Comparison of ENCODE assay signal across 8 cellular contexts in genomic region chr20:38435555-38435939, GRCh38. TPM values are rescaled to one million over a fixed set of nuclear protein-coding genes. Genes with fewer than 3 reads are reported as not detected.
DNase-seq lines count a peak whose midpoint lies in the region; ATAC-seq and TF ChIP-seq lines count a peak whose summit lies in the region.

No MANE protein-coding gene starts in this region.

- H3K9me3 Mint-ChIP-seq in CD8-positive, alpha-beta T cell: no peaks in the 10 kb centered on the region
- no peaks in the 10 kb centered on the region for H3K9me3 Mint-ChIP-seq in natural killer cell treated with Interleukin-12 subunit alpha and Interleukin-12 subunit beta and Interleukin-15 and Interleukin-18, amount 100 ng/mL, for 72 hours

- DNase-seq in CD8-positive, alpha-beta T cell: no peak
- DNase-seq in Karpas-422: no peak
- DNase-seq in astrocyte of the cerebellum (ENCODE audit: low read depth): peak; percentile 74
- DNase-seq in natural killer cell treated with Interleukin-12 subunit alpha and Interleukin-12 subunit beta and Interleukin-15 and Interleukin-18, amount 100 ng/mL, for 72 hours (ENCODE audit: low spot score): no peak
- DNase-seq in hippocampal formation (lab: John Stamatoyannopoulos, UW): no peak
- no peak for DNase-seq in esophagus squamous epithelium (lab: John Stamatoyannopoulos, UW)
- DNase-seq in activated gamma-delta T cell treated with Interleukin-2 at 50 U/mL for 16 hours: no peak
- DNase-seq in SK-N-DZ (ENCODE audit: low spot score): no peak

- peaks cover 42% of the 10 kb centered on the region for H4K20me1 ChIP-seq in Karpas-422 (ENCODE audit: insufficient read depth, low read depth, low read length)

- H3K36me3 Mint-ChIP-seq in CD8-positive, alpha-beta T cell: peaks cover 41% of the 10 kb centered on the region
- peaks cover 23% of the 10 kb centered on the region for H3K36me3 Mint-ChIP-seq in natural killer cell treated with Interleukin-12 subunit alpha and Interleukin-12 subunit beta and Interleukin-15 and Interleukin-18, amount 100 ng/mL, for 72 hours

- POLR2A ChIA-PET in CD8-positive, alpha-beta T cell (lab: Charles Lee): interaction anchor here (0.7 to 3.7 kb wide), 5 partner anchors 9 to 37 kb away, joined by 4 to 75 read pairs (median 4); partner anchors contain the start of gene RALGAPB

- in situ Hi-C loops in astrocyte of the cerebellum (cut with HindIII; ENCODE audit: low sequenced_read_pairs): no loop called here

- H3K27me3 Mint-ChIP-seq in CD8-positive, alpha-beta T cell (ENCODE audit: low read depth): peaks cover 10% of the 10 kb centered on the region
- peaks cover 4 to 11% of the 10 kb centered on the region in 2 donors for H3K27me3 Mint-ChIP-seq in natural killer cell treated with Interleukin-12 subunit alpha and Interleukin-12 subunit beta and Interleukin-15 and Interleukin-18, amount 100 ng/mL, for 72 hours

- peaks cover 40% of the 10 kb centered on the region for H3K4me1 Mint-ChIP-seq in CD8-positive, alpha-beta T cell (ENCODE audit: low read depth)
- peaks cover 27 to 30% of the 10 kb centered on the region in 2 donors for H3K4me1 Mint-ChIP-seq in natural killer cell treated with Interleukin-12 subunit alpha and Interleukin-12 subunit beta and Interleukin-15 and Interleukin-18, amount 100 ng/mL, for 72 hours (ENCODE audit: low read depth in 2 of 2)

- H3K36me3 ChIP-seq in CD8-positive, alpha-beta T cell (ENCODE audit: insufficient read depth, low read length): peaks cover 20% of the 10 kb centered on the region
- H3K36me3 ChIP-seq in Karpas-422 (ENCODE audit: insufficient read depth, low read length): peaks cover 42% of the 10 kb centered on the region
- H3K36me3 ChIP-seq in esophagus squamous epithelium: peaks cover 0 to 36% (median 21%) of the 10 kb centered on the region in 3 donors

- no peak overlapping the region for H3K9ac ChIP-seq in Karpas-422 (ENCODE audit: low read length)

- H3K4me3 ChIP-seq in CD8-positive, alpha-beta T cell (ENCODE audit: low read depth, low read length): no peak overlapping the region
- no peak overlapping the region; the same call in 1 of the 2 replicates for H3K4me3 ChIP-seq in Karpas-422 (ENCODE audit: low read length)
- no peak overlapping the region for H3K4me3 ChIP-seq in astrocyte of the cerebellum (ENCODE audit: low read depth, low read length)
- peak overlapping the region in 2 of 4 donors; percentile 61 to 75 for H3K4me3 ChIP-seq in esophagus squamous epithelium

- TF ChIP-seq POLR2A in esophagus squamous epithelium (IDR thresholded peaks at IDR 0.05): no peak

- TF ChIP-seq CTCF in CD8-positive, alpha-beta T cell (IDR thresholded peaks at IDR 0.05): peak; percentile 30
- no peak for TF ChIP-seq CTCF in astrocyte of the cerebellum (IDR thresholded peaks at IDR 0.05; ENCODE audit: low read depth, low read length, missing control alignments)
- no peak for TF ChIP-seq CTCF in esophagus squamous epithelium (IDR thresholded peaks at IDR 0.05)

- CTCF ChIA-PET in CD8-positive, alpha-beta T cell (lab: Charles Lee): interaction anchor here (0.7 to 2.7 kb wide), 11 partner anchors 11 to 102 kb away, joined by 3 to 66 read pairs (median 5); partner anchors contain the start of gene RALGAPB

- no peak for ATAC-seq in CD8-positive, alpha-beta T cell
- ATAC-seq in natural killer cell treated with Interleukin-12 subunit alpha and Interleukin-12 subunit beta and Interleukin-15 and Interleukin-18, amount 100 ng/mL, for 72 hours: no peak

- H2AFZ ChIP-seq in Karpas-422 (ENCODE audit: low read length): peak overlapping the region; percentile 89

- 48 to 52% methylated on average over 6 of the region's 6 CpGs for WGBS in esophagus squamous epithelium, 2 donors

- H3K4me1 ChIP-seq in CD8-positive, alpha-beta T cell (ENCODE audit: insufficient read depth, low read length): peaks cover 22% of the 10 kb centered on the region
- H3K4me1 ChIP-seq in Karpas-422 (ENCODE audit: low read length): peaks cover 36% of the 10 kb centered on the region
- peaks cover 12 to 40% (median 16%) of the 10 kb centered on the region in 3 donors for H3K4me1 ChIP-seq in esophagus squamous epithelium

- no peaks in the 10 kb centered on the region for H3K9me3 ChIP-seq in CD8-positive, alpha-beta T cell (ENCODE audit: low read length)
- H3K9me3 ChIP-seq in Karpas-422 (ENCODE audit: low read length) (no peaks in the 10 kb centered on the region), esophagus squamous epithelium (no peaks in the 10 kb centered on the region)

- peak overlapping the region; percentile 93 for H3K4me3 Mint-ChIP-seq in CD8-positive, alpha-beta T cell
- peak overlapping the region; percentile 95 for H3K4me3 Mint-ChIP-seq in natural killer cell treated with Interleukin-12 subunit alpha and Interleukin-12 subunit beta and Interleukin-15 and Interleukin-18, amount 100 ng/mL, for 72 hours

- H3K4me2 ChIP-seq in Karpas-422 (ENCODE audit: low read depth, low read length, poor library complexity, severe bottlenecking): no peak overlapping the region

- H3K27me3 ChIP-seq in CD8-positive, alpha-beta T cell (ENCODE audit: insufficient read depth, low read length): no peaks in the 10 kb centered on the region
- no peaks in the 10 kb centered on the region for H3K27me3 ChIP-seq in Karpas-422 (ENCODE audit: low read length)
- no peaks in the 10 kb centered on the region for H3K27me3 ChIP-seq in esophagus squamous epithelium

- H3K27ac Mint-ChIP-seq in CD8-positive, alpha-beta T cell: peak overlapping the region; percentile 96
- H3K27ac Mint-ChIP-seq in natural killer cell treated with Interleukin-12 subunit alpha and Interleukin-12 subunit beta and Interleukin-15 and Interleukin-18, amount 100 ng/mL, for 72 hours: peak overlapping the region; percentile 92 to 94

- H3K79me2 ChIP-seq in Karpas-422 (ENCODE audit: low read length): peaks cover 46% of the 10 kb centered on the region

- intact Hi-C loops in CD8-positive, alpha-beta T cell (cut with DNase I, micrococcal nuclease): loop anchor here (1.0 to 10.0 kb wide), 5 partner anchors 11 to 1151 kb away; partner anchors contain the start of genes RALGAPB (in 2 of the 2), FAM83D (in 1 of the 2) and MANBAL (in 1 of the 2)
- intact Hi-C loops in esophagus squamous epithelium (cut with DNase I): no loop called here

- no peak overlapping the region for H3K27ac ChIP-seq in CD8-positive, alpha-beta T cell (ENCODE audit: low read depth, low read length)
- H3K27ac ChIP-seq in Karpas-422 (ENCODE audit: low read length) (no peak overlapping the region), esophagus squamous epithelium (peak overlapping the region in 2 of 4 donors; percentile 83)

- H3K9me2 ChIP-seq in Karpas-422 (replicated peaks; ENCODE audit: insufficient read depth, low read length): no peaks in the 10 kb centered on the region

RNA-seq across cellular contexts. Expression of gene SNHG17, which starts 0.4 kb away (rescaled TPM):
- 100 to 1,000 TPM; 119 to 128 TPM for total RNA-seq in CD8-positive, alpha-beta T cell
- 27.3 and 36.4 TPM in 2 replicates for total RNA-seq in Karpas-422 (2014; rRNA removed; shearing (Covaris generic); ENCODE audit: low replicate concordance)
- 100 to 1,000 TPM in 1 of 2 donors, 10 to 100 TPM in 1; 71.4 to 182 TPM for total RNA-seq in natural killer cell treated with Interleukin-12 subunit alpha and Interleukin-12 subunit beta and Interleukin-15 and Interleukin-18, amount 100 ng/mL, for 72 hours
- 10 to 100 TPM; 17.9 to 37.7 (median 28.0) TPM for total RNA-seq in esophagus squamous epithelium
- polyA plus RNA-seq in SK-N-DZ (2014; cell fraction: cytosol; rRNA removed): 27.5 and 28.0 TPM in 2 replicates
- polyA plus RNA-seq in SK-N-DZ (2014; cell fraction: nucleus; rRNA removed): 61.3 and 159 TPM in 2 replicates

RNA-seq across cellular contexts. Expression of gene RALGAPB, which starts 37.1 kb away (rescaled TPM):
- total RNA-seq in CD8-positive, alpha-beta T cell: 10 to 100 TPM; 28.9 to 29.1 TPM
- total RNA-seq in Karpas-422 (2014; rRNA removed; shearing (Covaris generic); ENCODE audit: low replicate concordance): 27.2 and 58.6 TPM in 2 replicates
- total RNA-seq in natural killer cell treated with Interleukin-12 subunit alpha and Interleukin-12 subunit beta and Interleukin-15 and Interleukin-18, amount 100 ng/mL, for 72 hours: 10 to 100 TPM; 37.7 to 41.4 TPM
- total RNA-seq in esophagus squamous epithelium: 10 to 100 TPM; 17.4 to 38.5 (median 26.9) TPM
- polyA plus RNA-seq in SK-N-DZ (2014; cell fraction: cytosol; rRNA removed): 22.9 and 27.5 TPM in 2 replicates
- polyA plus RNA-seq in SK-N-DZ (2014; cell fraction: nucleus; rRNA removed): 52.5 and 63.1 TPM in 2 replicates
